Comparison of ENCODE assay signal across 25 cellular contexts in genomic region chr11:10002221-10002620, GRCh38.
"Had no signal": no experiment of that assay in that cellular context is flagged by ENCODE, and none has a peak within 500 bp of the region (broad histone marks: within the 10 kb centered on the region; RNA-seq: fewer than 3 reads in every experiment).

No MANE protein-coding gene starts in this region.

- H3K9me3 ChIP-seq: body of pancreas, left lung, thyroid gland, upper lobe of right lung had no signal

- H3K4me3 ChIP-seq: body of pancreas, cardiac muscle cell, dorsolateral prefrontal cortex, heart left ventricle, left lung, lung, neural progenitor cell, thyroid gland, upper lobe of right lung had no signal

- H3K9me3 Mint-ChIP-seq: activated naive CD8-positive, alpha-beta T cell treated with anti-CD3 and anti-CD28 coated beads, Interleukin-2, amount 50 U/mL, for 24 hours; stimulated activated naive CD8-positive, alpha-beta T cell treated with anti-CD3 and anti-CD28 coated beads, Interleukin-15, Interleukin-2, amounts not matched to agents 100 ng/mL and 50 ng/mL, for 24 hours had no signal

- H3K4me1 ChIP-seq: body of pancreas, heart left ventricle, left lung, neural progenitor cell, upper lobe of right lung had no signal

- H3K4me2 ChIP-seq: neural progenitor cell had no signal

- H3K27ac Mint-ChIP-seq: activated CD4-positive, alpha-beta memory T cell treated with anti-CD3 and anti-CD28 coated beads, Interleukin-2, amount 10 ng/mL, durations not matched to agents 7 days and 5 days; activated naive CD8-positive, alpha-beta T cell treated with anti-CD3 and anti-CD28 coated beads, Interleukin-2, amount 50 U/mL, for 24 hours; naive thymus-derived CD4-positive, alpha-beta T cell; neural progenitor cell; stimulated activated naive CD8-positive, alpha-beta T cell treated with anti-CD3 and anti-CD28 coated beads, Interleukin-15, Interleukin-2, amounts not matched to agents 100 ng/mL and 50 ng/mL, for 24 hours; T-helper 1 cell treated with Interleukin-12 subunit alpha and Interleukin-12 subunit beta and Interleukin-4 antibody, amounts not matched to agents 30 μg/mL and 1 μg/mL, for 36 hours had no signal

- H3K27me3 Mint-ChIP-seq: activated CD4-positive, alpha-beta memory T cell treated with anti-CD3 and anti-CD28 coated beads, Interleukin-2, amount 10 ng/mL, durations not matched to agents 7 days and 5 days; activated naive CD8-positive, alpha-beta T cell treated with anti-CD3 and anti-CD28 coated beads, Interleukin-2, amount 50 U/mL, for 24 hours; naive thymus-derived CD4-positive, alpha-beta T cell; stimulated activated naive CD8-positive, alpha-beta T cell treated with anti-CD3 and anti-CD28 coated beads, Interleukin-15, Interleukin-2, amounts not matched to agents 100 ng/mL and 50 ng/mL, for 24 hours had no signal

- FAIRE-seq: colon had no signal

- DNase-seq: activated CD4-positive, alpha-beta memory T cell treated with anti-CD3 and anti-CD28 coated beads, Interleukin-2, amount 10 ng/mL, durations not matched to agents 7 days and 5 days; activated CD4-positive, alpha-beta T cell treated with anti-CD3 and anti-CD28 coated beads for 48 hours; activated CD4-positive, CD25-positive, alpha-beta regulatory T cell; activated effector memory CD4-positive, alpha-beta T cell treated with anti-CD3 and anti-CD28 coated beads, Interleukin-2, amount 50 U/mL, for 16 hours; activated naive CD4-positive, alpha-beta T cell treated with anti-CD3 and anti-CD28 coated beads, Interleukin-2, amount 50 U/mL, for 16 hours; activated naive CD8-positive, alpha-beta T cell treated with anti-CD3 and anti-CD28 coated beads, Interleukin-2, amount 50 U/mL, for 24 hours; activated T-cell treated with anti-CD3 and anti-CD28 coated beads for 4 hours; anterior cingulate cortex; body of pancreas; dorsolateral prefrontal cortex; heart left ventricle; left lung; naive thymus-derived CD4-positive, alpha-beta T cell; stimulated activated CD4-positive, alpha-beta T cell treated with anti-CD3 and anti-CD28 coated beads, Interleukin-12 subunit alpha, Interleukin-12 subunit beta, amount 100 ng/mL, for 4 hours; substantia nigra; T1000; thyroid gland; upper lobe of right lung had no signal

- H3K27ac ChIP-seq: body of pancreas, cardiac muscle cell, dorsolateral prefrontal cortex, epithelial cell of prostate, heart left ventricle, left lung, neural progenitor cell, thyroid gland, upper lobe of right lung had no signal

- ATAC-seq: activated naive CD8-positive, alpha-beta T cell treated with anti-CD3 and anti-CD28 coated beads, Interleukin-2, amount 50 U/mL, for 24 hours; body of pancreas; heart left ventricle; left lung; naive thymus-derived CD4-positive, alpha-beta T cell; upper lobe of right lung had no signal

- H3K4me1 Mint-ChIP-seq: activated CD4-positive, alpha-beta memory T cell treated with anti-CD3 and anti-CD28 coated beads, Interleukin-2, amount 10 ng/mL, durations not matched to agents 7 days and 5 days; activated naive CD8-positive, alpha-beta T cell treated with anti-CD3 and anti-CD28 coated beads, Interleukin-2, amount 50 U/mL, for 24 hours; neural progenitor cell had no signal

- H3K4me3 Mint-ChIP-seq: activated CD4-positive, alpha-beta memory T cell treated with anti-CD3 and anti-CD28 coated beads, Interleukin-2, amount 10 ng/mL, durations not matched to agents 7 days and 5 days; activated naive CD8-positive, alpha-beta T cell treated with anti-CD3 and anti-CD28 coated beads, Interleukin-2, amount 50 U/mL, for 24 hours; naive thymus-derived CD4-positive, alpha-beta T cell; neural progenitor cell; stimulated activated naive CD8-positive, alpha-beta T cell treated with anti-CD3 and anti-CD28 coated beads, Interleukin-15, Interleukin-2, amounts not matched to agents 100 ng/mL and 50 ng/mL, for 24 hours; T-helper 1 cell treated with Interleukin-12 subunit alpha and Interleukin-12 subunit beta and Interleukin-4 antibody, amounts not matched to agents 30 μg/mL and 1 μg/mL, for 36 hours had no signal
